Comparison of ENCODE assay signal across 15 cellular contexts in genomic region chr12:10430623-10431022, GRCh38. TPM values are rescaled to one million over a fixed set of nuclear protein-coding genes. Genes with fewer than 3 reads are reported as not detected.
"Had no signal": no experiment of that assay in that cellular context is flagged by ENCODE, and none has a peak within 500 bp of the region (broad histone marks: within the 10 kb centered on the region; RNA-seq: fewer than 3 reads in every experiment).

No MANE protein-coding gene starts in this region.

RNA-seq across cellular contexts. Expression of gene KLRC2, which starts 5.2 kb away (rescaled TPM):
- total RNA-seq: activated CD4-positive, alpha-beta memory T cell treated with anti-CD3 and anti-CD28 coated beads for 36 hours; cardiac muscle cell; chondrocyte; left ventricle myocardium inferior; lung microvascular endothelial cell; mesothelial cell of epicardium; progenitor cell of endocrine pancreas; T-helper 17 cell had no signal
- polyA plus RNA-seq: cardiac muscle cell, hepatocyte had no signal

RNA-seq across cellular contexts. Expression of gene KLRC3, which starts 10.2 kb away (rescaled TPM):
- total RNA-seq: activated CD4-positive, alpha-beta memory T cell treated with anti-CD3 and anti-CD28 coated beads for 36 hours; activated naive CD4-positive, alpha-beta T cell treated with anti-CD3 and anti-CD28 coated beads, Interleukin-2, amount 50 U/mL, for 72 hours; cardiac muscle cell; chondrocyte; hepatocyte; left ventricle myocardium inferior; lung microvascular endothelial cell; mesothelial cell of epicardium; progenitor cell of endocrine pancreas; sigmoid colon; T-helper 17 cell; thyroid gland; upper lobe of right lung had no signal
- polyA plus RNA-seq: hepatocyte had no signal

RNA-seq across cellular contexts. Expression of gene KLRC4, which starts 21.1 kb away (rescaled TPM):
- total RNA-seq: activated CD4-positive, alpha-beta memory T cell treated with anti-CD3 and anti-CD28 coated beads for 36 hours; cardiac muscle cell; chondrocyte; frontal cortex; hepatocyte; left ventricle myocardium inferior; lung microvascular endothelial cell; mesothelial cell of epicardium; progenitor cell of endocrine pancreas; T-helper 17 cell had no signal
- polyA plus RNA-seq: cardiac muscle cell, hepatocyte had no signal

RNA-seq across cellular contexts. Expression of gene KLRC1, which starts 22.6 kb away (rescaled TPM):
- total RNA-seq: activated CD4-positive, alpha-beta memory T cell treated with anti-CD3 and anti-CD28 coated beads for 36 hours; cardiac muscle cell; chondrocyte; frontal cortex; hepatocyte; left ventricle myocardium inferior; lung microvascular endothelial cell; mesothelial cell of epicardium; osteocyte; progenitor cell of endocrine pancreas; sigmoid colon; T-helper 17 cell had no signal
- polyA plus RNA-seq: cardiac muscle cell, hepatocyte had no signal

RNA-seq across cellular contexts. Expression of gene KLRK1, which starts 40.8 kb away (rescaled TPM):
- total RNA-seq: cardiac muscle cell, chondrocyte, hepatocyte, lung microvascular endothelial cell, mesothelial cell of epicardium, progenitor cell of endocrine pancreas had no signal
